ENCODE assay signal across 1 cellular context in genomic region chr9:70418822-70419545, GRCh38.
TF ChIP-seq lines count a peak whose summit lies in the region.

No MANE protein-coding gene starts in this region.

TF ChIP-seq in HepG2, 621 proteins besides CTCF, POLR2A, EP300 and RAD21 (continued from another document and continues in another):
- TF ChIP-seq LBX2 (CRISPR knock-in tag; IDR thresholded peaks at IDR 0.05; ENCODE audit: borderline replicate concordance): no peak
- TF ChIP-seq MYPOP (CRISPR knock-in tag; IDR thresholded peaks at IDR 0.05): peak; percentile 43
- TF ChIP-seq TMF1 (CRISPR knock-in tag; IDR thresholded peaks at IDR 0.05; ENCODE audit: low read depth): no peak
- TF ChIP-seq HDAC2 (CRISPR knock-in tag; IDR thresholded peaks at IDR 0.05): no peak
- TF ChIP-seq ZNF746 (CRISPR knock-in tag; IDR thresholded peaks at IDR 0.05): peak; percentile 59; the same call in 1 of the 2 replicates
- no peak for TF ChIP-seq HNRNPK (IDR thresholded peaks at IDR 0.05; ENCODE audit: low read depth, low read length, poor library complexity, severe bottlenecking)
- no peak for TF ChIP-seq TARDBP (CRISPR knock-in tag; IDR thresholded peaks at IDR 0.05)
- TF ChIP-seq SMYD3 (CRISPR knock-in tag; IDR thresholded peaks at IDR 0.05): no peak
- no peak for TF ChIP-seq ATF5 (CRISPR knock-in tag; IDR thresholded peaks at IDR 0.05; ENCODE audit: low read depth)
- no peak for TF ChIP-seq TEAD3 (CRISPR knock-in tag; optimal IDR thresholded peaks at IDR 0.05; ENCODE audit: borderline replicate concordance)
- TF ChIP-seq ZBTB2 (CRISPR knock-in tag; IDR thresholded peaks at IDR 0.05; ENCODE audit: low read depth): no peak; the same call in 1 of the 2 replicates
- peak; percentile 51 for TF ChIP-seq AGO2 (optimal IDR thresholded peaks at IDR 0.05; ENCODE audit: low read depth, low read length)
- no peak for TF ChIP-seq TEAD2 (CRISPR knock-in tag; IDR thresholded peaks at IDR 0.05)
- TF ChIP-seq ZNF224 (CRISPR knock-in tag; IDR thresholded peaks at IDR 0.05): 0 out of 2 replicates have a peak, but pooled peaks have one; percentile 40
- no peak for TF ChIP-seq TFAP4 (IDR thresholded peaks at IDR 0.05; ENCODE audit: borderline replicate concordance, low read depth)
- TF ChIP-seq CEBPB (IDR thresholded peaks at IDR 0.05; ENCODE audit: borderline replicate concordance, low read depth, low read length): peak; percentile 38; the same call in 1 of the 2 replicates
- TF ChIP-seq ETV5 (CRISPR knock-in tag; IDR thresholded peaks at IDR 0.05; ENCODE audit: borderline replicate concordance): no peak
- TF ChIP-seq ZNF678 (CRISPR knock-in tag; IDR thresholded peaks at IDR 0.05): no peak
- no peak for TF ChIP-seq ZBTB43 (CRISPR knock-in tag; conservative IDR thresholded peaks at IDR 0.05)
- peak; percentile 43; the same call in 1 of the 2 replicates for TF ChIP-seq POLR2AphosphoS5 (IDR thresholded peaks at IDR 0.05; ENCODE audit: low read depth, low read length)
- no peak for TF ChIP-seq ZNF644 (CRISPR knock-in tag; IDR thresholded peaks at IDR 0.05; ENCODE audit: low read depth)
- TF ChIP-seq KLF13 (CRISPR knock-in tag; IDR thresholded peaks at IDR 0.05): no peak
- TF ChIP-seq MED13 (CRISPR knock-in tag; IDR thresholded peaks at IDR 0.05): peak; percentile 20; the same call in 1 of the 2 replicates
- TF ChIP-seq ZBTB7B (CRISPR knock-in tag; IDR thresholded peaks at IDR 0.05): no peak
- no peak for TF ChIP-seq MXD4 (CRISPR knock-in tag; IDR thresholded peaks at IDR 0.05)
- TF ChIP-seq ONECUT2 (CRISPR knock-in tag; IDR thresholded peaks at IDR 0.05): no peak
- TF ChIP-seq, protein P1, sequence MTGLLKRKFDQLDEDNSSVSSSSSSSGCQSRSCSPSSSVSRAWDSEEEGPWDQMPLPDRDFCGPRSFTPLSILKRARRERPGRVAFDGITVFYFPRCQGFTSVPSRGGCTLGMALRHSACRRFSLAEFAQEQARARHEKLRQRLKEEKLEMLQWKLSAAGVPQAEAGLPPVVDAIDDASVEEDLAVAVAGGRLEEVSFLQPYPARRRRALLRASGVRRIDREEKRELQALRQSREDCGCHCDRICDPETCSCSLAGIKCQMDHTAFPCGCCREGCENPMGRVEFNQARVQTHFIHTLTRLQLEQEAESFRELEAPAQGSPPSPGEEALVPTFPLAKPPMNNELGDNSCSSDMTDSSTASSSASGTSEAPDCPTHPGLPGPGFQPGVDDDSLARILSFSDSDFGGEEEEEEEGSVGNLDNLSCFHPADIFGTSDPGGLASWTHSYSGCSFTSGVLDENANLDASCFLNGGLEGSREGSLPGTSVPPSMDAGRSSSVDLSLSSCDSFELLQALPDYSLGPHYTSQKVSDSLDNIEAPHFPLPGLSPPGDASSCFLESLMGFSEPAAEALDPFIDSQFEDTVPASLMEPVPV (CRISPR knock-in tag; IDR thresholded peaks at IDR 0.05): no peak; the same call in 1 of the 2 replicates
- TF ChIP-seq SP5 (CRISPR knock-in tag; IDR thresholded peaks at IDR 0.05; ENCODE audit: borderline replicate concordance, low read depth): no peak; the same call in 1 of the 2 replicates
- TF ChIP-seq MXI1 (IDR thresholded peaks at IDR 0.05; ENCODE audit: borderline replicate concordance, low read depth, low read length): peak; percentile 78; the same call in 2 of the 3 replicates
- TF ChIP-seq ELK4 (CRISPR knock-in tag; IDR thresholded peaks at IDR 0.05; ENCODE audit: borderline replicate concordance): no peak
- TF ChIP-seq ZNF605 (CRISPR knock-in tag; IDR thresholded peaks at IDR 0.05): no peak
- TF ChIP-seq, protein P2, sequence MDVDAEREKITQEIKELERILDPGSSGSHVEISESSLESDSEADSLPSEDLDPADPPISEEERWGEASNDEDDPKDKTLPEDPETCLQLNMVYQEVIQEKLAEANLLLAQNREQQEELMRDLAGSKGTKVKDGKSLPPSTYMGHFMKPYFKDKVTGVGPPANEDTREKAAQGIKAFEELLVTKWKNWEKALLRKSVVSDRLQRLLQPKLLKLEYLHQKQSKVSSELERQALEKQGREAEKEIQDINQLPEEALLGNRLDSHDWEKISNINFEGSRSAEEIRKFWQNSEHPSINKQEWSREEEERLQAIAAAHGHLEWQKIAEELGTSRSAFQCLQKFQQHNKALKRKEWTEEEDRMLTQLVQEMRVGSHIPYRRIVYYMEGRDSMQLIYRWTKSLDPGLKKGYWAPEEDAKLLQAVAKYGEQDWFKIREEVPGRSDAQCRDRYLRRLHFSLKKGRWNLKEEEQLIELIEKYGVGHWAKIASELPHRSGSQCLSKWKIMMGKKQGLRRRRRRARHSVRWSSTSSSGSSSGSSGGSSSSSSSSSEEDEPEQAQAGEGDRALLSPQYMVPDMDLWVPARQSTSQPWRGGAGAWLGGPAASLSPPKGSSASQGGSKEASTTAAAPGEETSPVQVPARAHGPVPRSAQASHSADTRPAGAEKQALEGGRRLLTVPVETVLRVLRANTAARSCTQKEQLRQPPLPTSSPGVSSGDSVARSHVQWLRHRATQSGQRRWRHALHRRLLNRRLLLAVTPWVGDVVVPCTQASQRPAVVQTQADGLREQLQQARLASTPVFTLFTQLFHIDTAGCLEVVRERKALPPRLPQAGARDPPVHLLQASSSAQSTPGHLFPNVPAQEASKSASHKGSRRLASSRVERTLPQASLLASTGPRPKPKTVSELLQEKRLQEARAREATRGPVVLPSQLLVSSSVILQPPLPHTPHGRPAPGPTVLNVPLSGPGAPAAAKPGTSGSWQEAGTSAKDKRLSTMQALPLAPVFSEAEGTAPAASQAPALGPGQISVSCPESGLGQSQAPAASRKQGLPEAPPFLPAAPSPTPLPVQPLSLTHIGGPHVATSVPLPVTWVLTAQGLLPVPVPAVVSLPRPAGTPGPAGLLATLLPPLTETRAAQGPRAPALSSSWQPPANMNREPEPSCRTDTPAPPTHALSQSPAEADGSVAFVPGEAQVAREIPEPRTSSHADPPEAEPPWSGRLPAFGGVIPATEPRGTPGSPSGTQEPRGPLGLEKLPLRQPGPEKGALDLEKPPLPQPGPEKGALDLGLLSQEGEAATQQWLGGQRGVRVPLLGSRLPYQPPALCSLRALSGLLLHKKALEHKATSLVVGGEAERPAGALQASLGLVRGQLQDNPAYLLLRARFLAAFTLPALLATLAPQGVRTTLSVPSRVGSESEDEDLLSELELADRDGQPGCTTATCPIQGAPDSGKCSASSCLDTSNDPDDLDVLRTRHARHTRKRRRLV (CRISPR knock-in tag; IDR thresholded peaks at IDR 0.05): 0 out of 2 replicates have a peak, but pooled peaks have one; percentile 30
- TF ChIP-seq, protein P3, sequence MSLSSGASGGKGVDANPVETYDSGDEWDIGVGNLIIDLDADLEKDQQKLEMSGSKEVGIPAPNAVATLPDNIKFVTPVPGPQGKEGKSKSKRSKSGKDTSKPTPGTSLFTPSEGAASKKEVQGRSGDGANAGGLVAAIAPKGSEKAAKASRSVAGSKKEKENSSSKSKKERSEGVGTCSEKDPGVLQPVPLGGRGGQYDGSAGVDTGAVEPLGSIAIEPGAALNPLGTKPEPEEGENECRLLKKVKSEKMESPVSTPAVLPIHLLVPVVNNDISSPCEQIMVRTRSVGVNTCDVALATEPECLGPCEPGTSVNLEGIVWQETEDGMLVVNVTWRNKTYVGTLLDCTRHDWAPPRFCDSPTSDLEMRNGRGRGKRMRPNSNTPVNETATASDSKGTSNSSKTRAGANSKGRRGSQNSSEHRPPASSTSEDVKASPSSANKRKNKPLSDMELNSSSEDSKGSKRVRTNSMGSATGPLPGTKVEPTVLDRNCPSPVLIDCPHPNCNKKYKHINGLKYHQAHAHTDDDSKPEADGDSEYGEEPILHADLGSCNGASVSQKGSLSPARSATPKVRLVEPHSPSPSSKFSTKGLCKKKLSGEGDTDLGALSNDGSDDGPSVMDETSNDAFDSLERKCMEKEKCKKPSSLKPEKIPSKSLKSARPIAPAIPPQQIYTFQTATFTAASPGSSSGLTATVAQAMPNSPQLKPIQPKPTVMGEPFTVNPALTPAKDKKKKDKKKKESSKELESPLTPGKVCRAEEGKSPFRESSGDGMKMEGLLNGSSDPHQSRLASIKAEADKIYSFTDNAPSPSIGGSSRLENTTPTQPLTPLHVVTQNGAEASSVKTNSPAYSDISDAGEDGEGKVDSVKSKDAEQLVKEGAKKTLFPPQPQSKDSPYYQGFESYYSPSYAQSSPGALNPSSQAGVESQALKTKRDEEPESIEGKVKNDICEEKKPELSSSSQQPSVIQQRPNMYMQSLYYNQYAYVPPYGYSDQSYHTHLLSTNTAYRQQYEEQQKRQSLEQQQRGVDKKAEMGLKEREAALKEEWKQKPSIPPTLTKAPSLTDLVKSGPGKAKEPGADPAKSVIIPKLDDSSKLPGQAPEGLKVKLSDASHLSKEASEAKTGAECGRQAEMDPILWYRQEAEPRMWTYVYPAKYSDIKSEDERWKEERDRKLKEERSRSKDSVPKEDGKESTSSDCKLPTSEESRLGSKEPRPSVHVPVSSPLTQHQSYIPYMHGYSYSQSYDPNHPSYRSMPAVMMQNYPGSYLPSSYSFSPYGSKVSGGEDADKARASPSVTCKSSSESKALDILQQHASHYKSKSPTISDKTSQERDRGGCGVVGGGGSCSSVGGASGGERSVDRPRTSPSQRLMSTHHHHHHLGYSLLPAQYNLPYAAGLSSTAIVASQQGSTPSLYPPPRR (CRISPR knock-in tag; IDR thresholded peaks at IDR 0.05; ENCODE audit: borderline replicate concordance): no peak
- no peak for TF ChIP-seq ERF (CRISPR knock-in tag; IDR thresholded peaks at IDR 0.05)
- TF ChIP-seq, protein P4, sequence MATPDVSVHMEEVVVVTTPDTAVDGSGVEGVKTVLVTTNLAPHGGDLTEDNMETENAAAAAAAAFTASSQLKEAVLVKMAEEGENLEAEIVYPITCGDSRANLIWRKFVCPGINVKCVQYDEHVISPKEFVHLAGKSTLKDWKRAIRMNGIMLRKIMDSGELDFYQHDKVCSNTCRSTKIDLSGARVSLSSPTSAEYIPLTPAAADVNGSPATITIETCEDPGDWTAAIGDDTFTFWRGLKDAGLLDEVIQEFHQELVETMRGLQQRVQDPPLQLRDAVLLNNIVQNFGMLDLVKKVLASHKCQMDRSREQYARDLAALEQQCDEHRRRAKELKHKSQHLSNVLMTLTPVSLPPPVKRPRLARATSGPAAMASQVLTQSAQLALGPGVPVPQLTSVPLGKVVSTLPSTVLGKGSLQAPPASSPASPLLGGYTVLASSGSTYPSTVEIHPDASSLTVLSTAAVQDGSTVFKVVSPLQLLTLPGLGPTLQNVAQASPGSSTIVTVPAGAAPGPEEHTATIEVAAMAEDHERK (CRISPR knock-in tag; IDR thresholded peaks at IDR 0.05; ENCODE audit: low read depth): no peak
- TF ChIP-seq ZNF660 (CRISPR knock-in tag; IDR thresholded peaks at IDR 0.05; ENCODE audit: borderline replicate concordance, low read depth): no peak
- TF ChIP-seq KDM5B (CRISPR knock-in tag; IDR thresholded peaks at IDR 0.05; ENCODE audit: borderline replicate concordance): no peak
- no peak for TF ChIP-seq TOE1 (CRISPR knock-in tag; IDR thresholded peaks at IDR 0.05)
- no peak for TF ChIP-seq ZNF431 (CRISPR knock-in tag; IDR thresholded peaks at IDR 0.05; ENCODE audit: borderline replicate concordance, low read depth)
- no peak for TF ChIP-seq NR2C2 (CRISPR knock-in tag; IDR thresholded peaks at IDR 0.05; ENCODE audit: borderline replicate concordance)
